ENCODE assay signal across 8 cellular contexts in the genomic region with DNA sequence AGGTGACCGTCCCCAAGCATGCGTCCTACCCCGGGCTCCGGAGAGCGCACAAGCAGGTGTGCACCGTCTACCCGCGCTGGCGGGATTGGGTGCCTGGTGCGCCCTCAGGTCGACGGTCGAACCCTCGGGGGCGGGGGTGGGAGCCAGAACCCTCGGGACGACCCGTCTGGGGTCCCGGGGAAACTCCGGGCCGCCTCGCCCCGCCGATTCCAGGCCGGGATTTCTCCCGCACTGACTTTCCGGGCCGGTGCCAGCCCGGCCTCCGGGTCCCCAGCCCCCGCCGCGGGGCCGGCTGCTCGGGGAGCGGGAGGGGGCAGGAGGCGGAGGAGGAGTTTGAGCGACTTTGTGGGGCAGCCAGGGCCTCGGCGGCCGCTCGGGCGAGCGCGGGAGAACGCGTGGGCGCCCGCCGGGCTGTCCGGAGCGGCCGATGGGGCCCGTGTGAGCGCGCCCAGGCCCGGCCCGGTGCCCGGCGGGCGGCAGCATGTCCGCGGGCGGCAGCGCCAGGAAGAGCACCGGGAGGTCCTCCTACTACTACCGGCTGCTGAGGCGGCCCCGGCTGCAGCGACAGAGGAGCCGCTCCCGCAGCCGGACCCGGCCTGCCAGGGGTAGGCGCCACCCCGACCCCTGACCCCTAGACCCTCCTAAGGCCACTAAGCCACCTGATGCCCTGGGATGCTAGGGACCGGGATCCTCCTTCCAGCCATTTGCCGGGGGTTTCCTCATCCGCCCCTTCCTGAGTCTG. TPM values are rescaled to one million over a fixed set of nuclear protein-coding genes. Genes with fewer than 3 reads are reported as not detected.
DNase-seq lines count a peak whose midpoint lies in the region; ATAC-seq and TF ChIP-seq lines count a peak whose summit lies in the region.

Gene DAB2IP (plus strand): TSS at position 340 of the 742 bp plus-strand sequence. CDS start 142 bp downstream, at position 482.

- DNase-seq in NCI-H2029 (lab: John Stamatoyannopoulos, UW): peak; percentile 25
- DNase-seq in NCI-H2029 treated with DMSO at 0.1 percent for 48 hours (lab: John Stamatoyannopoulos, UW): no peak
- DNase-seq in OCI-LY7 (ENCODE audit: low spot score): no peak
- DNase-seq in lung (ENCODE audit: low spot score): no peak
- no peak for DNase-seq in activated CD8-positive, alpha-beta memory T cell treated with anti-CD3 and anti-CD28 coated beads, Interleukin-2, amount 50 U/mL, for 4 hours

- no peak within 1 kb of the TSS for H2AFZ ChIP-seq in OCI-LY7 (ENCODE audit: low read length)

- H3K4me2 ChIP-seq in OCI-LY7 (ENCODE audit: low read length): peak within 1 kb of the TSS; percentile 2; the same call in 1 of the 2 replicates

- WGBS in lung, 2 donors: 1% methylated on average over 73 to 79 of the region's 79 CpGs

- intact Hi-C loops in OCI-LY7 (cut with micrococcal nuclease; ENCODE audit: unreplicated experiment): no loop called here

- ATAC-seq in lung (ENCODE audit: insufficient read depth, low FRiP score): peak; percentile 55
- ATAC-seq in HG03039 (IDR thresholded peaks at IDR 0.05; ENCODE audit: unreplicated experiment): no peak

- H3K9ac ChIP-seq in duodenal mucosa (ENCODE audit: low read depth in 1 of 2, low read length in 2 of 2): peak within 1 kb of the TSS; percentile 80 to 84

- H3K4me3 ChIP-seq in OCI-LY7 (ENCODE audit: low read depth, low read length, poor library complexity, severe bottlenecking) (no peak within 1 kb of the TSS), duodenal mucosa (ENCODE audit: low read depth in 1 of 2, low read length in 2 of 2) (peak within 1 kb of the TSS; percentile 72 to 84), lung (peak within 1 kb of the TSS; percentile 44)

- H3K4me1 ChIP-seq in OCI-LY7 (ENCODE audit: insufficient read depth, low read length, poor library complexity, severe bottlenecking) (no peaks in the 10 kb centered on the region), duodenal mucosa (ENCODE audit: control insufficient read depth in 1 of 2, insufficient read depth in 2 of 2, low read length in 2 of 2) (peaks cover 33 to 40% of the 10 kb centered on the region in 2 donors), lung (ENCODE audit: control insufficient read depth in 2 of 2, insufficient read depth in 2 of 2, low read length in 2 of 2) (peaks cover 0 to 14% of the 10 kb centered on the region in 2 donors)

- TF ChIP-seq CTCF in OCI-LY7 (conservative IDR thresholded peaks at IDR 0.05; ENCODE audit: low read length): no peak
- TF ChIP-seq CTCF in lung (IDR thresholded peaks at IDR 0.05; ENCODE audit: control extremely low read depth, extremely low read depth): no peak
- no peak for TF ChIP-seq CTCF in subcutaneous adipose tissue (IDR thresholded peaks at IDR 0.05; ENCODE audit: low read depth)

- H3K36me3 ChIP-seq in OCI-LY7 (ENCODE audit: insufficient read depth, low read length): no peaks in the 10 kb centered on the region
- no peaks in the 10 kb centered on the region for H3K36me3 ChIP-seq in duodenal mucosa (ENCODE audit: control insufficient read depth in 1 of 2, insufficient read depth in 2 of 2, low read length in 2 of 2)
- no peaks in the 10 kb centered on the region for H3K36me3 ChIP-seq in lung (ENCODE audit: control insufficient read depth in 2 of 2, insufficient read depth in 2 of 2, low read length in 2 of 2)

- H3K9me2 ChIP-seq in OCI-LY7 (ENCODE audit: insufficient read depth, low read length): no peaks in the 10 kb centered on the region

- POLR2A ChIA-PET in OCI-LY7 (lab: Charles Lee): no interaction called here

- H4K20me1 ChIP-seq in OCI-LY7 (ENCODE audit: insufficient read depth, low read length): no peaks in the 10 kb centered on the region

- CTCF ChIA-PET in OCI-LY7 (lab: Charles Lee; ENCODE audit: unreplicated experiment): no interaction called here

- H3K27me3 ChIP-seq in duodenal mucosa (ENCODE audit: control insufficient read depth in 1 of 2, insufficient read depth in 2 of 2, low read length in 2 of 2): no peaks in the 10 kb centered on the region
- no peaks in the 10 kb centered on the region for H3K27me3 ChIP-seq in lung (ENCODE audit: control insufficient read depth, insufficient read depth)

- H3K27ac ChIP-seq in OCI-LY7 (ENCODE audit: low read depth, low read length, poor library complexity, severe bottlenecking): no peak within 1 kb of the TSS
- H3K27ac ChIP-seq in duodenal mucosa (ENCODE audit: low read depth, low read length): peak within 1 kb of the TSS; percentile 69
- H3K27ac ChIP-seq in lung (ENCODE audit: low read depth in 1 of 2, low read length in 1 of 2): peak within 1 kb of the TSS; percentile 60 to 68

- no peaks in the 10 kb centered on the region for H3K9me3 ChIP-seq in OCI-LY7 (ENCODE audit: low read length)
- no peaks in the 10 kb centered on the region for H3K9me3 ChIP-seq in duodenal mucosa (ENCODE audit: control insufficient read depth in 1 of 2, low read length in 2 of 2)
- no peaks in the 10 kb centered on the region for H3K9me3 ChIP-seq in lung (ENCODE audit: control insufficient read depth in 2 of 2, insufficient read depth in 1 of 2, low read length in 1 of 2)

- no peaks in the 10 kb centered on the region for H3K79me2 ChIP-seq in OCI-LY7 (ENCODE audit: insufficient read depth, low read depth, low read length)

- BruUV-seq in OCI-LY7 (replicated peaks; lab: Mats Ljungman, UMichigan): no TSS peak

RNA-seq across cellular contexts. Expression of gene DAB2IP, which starts in this region (rescaled TPM):
- total RNA-seq in OCI-LY7 (2014; rRNA removed; shearing (Covaris generic)): 2.9 and 3.9 TPM in 2 replicates
- total RNA-seq in OCI-LY7 (2022) (11.1 and 11.2 TPM in 2 replicates), lung (10 to 100 TPM; 19.4 to 75.0 TPM), subcutaneous adipose tissue (10 to 100 TPM in 3 of 4 donors, 1 to 10 TPM in 1; 6.3 to 57.5 (median 32.8) TPM)
- 10 to 100 TPM; 25.2 to 32.3 TPM for polyA plus RNA-seq in lung
